Comparison of ENCODE assay signal across 7 cellular contexts in the genomic region with DNA sequence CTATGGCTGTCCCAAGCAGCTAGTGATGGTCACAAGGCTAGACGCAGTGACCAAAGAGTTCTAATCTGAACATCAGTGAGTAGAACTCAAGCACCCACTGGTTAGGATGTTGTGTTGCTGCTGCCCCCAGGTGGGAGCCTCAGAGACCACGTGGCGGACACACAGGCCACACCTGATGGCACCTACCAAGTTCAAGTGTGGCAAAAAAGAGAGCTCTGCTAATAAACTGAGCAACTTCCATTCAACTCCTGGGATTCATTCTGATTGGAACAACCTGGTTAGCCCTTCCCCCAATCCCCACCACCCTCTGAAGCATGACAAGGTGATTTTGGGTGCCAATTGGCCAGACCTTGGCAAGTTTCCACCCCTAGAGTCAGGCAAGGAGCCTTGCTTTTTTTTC. TPM values are rescaled to one million over a fixed set of nuclear protein-coding genes. Genes with fewer than 3 reads are reported as not detected.
DNase-seq lines count a peak whose midpoint lies in the region; ATAC-seq and TF ChIP-seq lines count a peak whose summit lies in the region.

No MANE protein-coding gene starts in this region.

- peaks cover 49% of the 10 kb centered on the region for H3K4me1 ChIP-seq in OCI-LY1 (ENCODE audit: insufficient read depth, low read length, severe bottlenecking)

- no peaks in the 10 kb centered on the region for H3K9me3 ChIP-seq in OCI-LY1 (ENCODE audit: low read length)

- H3K9me3 Mint-ChIP-seq in progenitor cell of endocrine pancreas (ENCODE audit: low read depth): no peaks in the 10 kb centered on the region

- DNase-seq in activated effector memory CD4-positive, alpha-beta T cell treated with anti-CD3 and anti-CD28 coated beads, Interleukin-2, amount 50 U/mL, for 16 hours: peak; percentile 72
- DNase-seq in progenitor cell of endocrine pancreas (ENCODE audit: low spot score, unreplicated experiment) (no peak), putamen (ENCODE audit: low spot score) (no peak)

- H3F3A ChIP-seq in OCI-LY1 (ENCODE audit: insufficient read depth, low read length): no peaks in the 10 kb centered on the region

- H3K27me3 Mint-ChIP-seq in progenitor cell of endocrine pancreas: peaks cover 10% of the 10 kb centered on the region

- H3K27me3 ChIP-seq in OCI-LY1 (ENCODE audit: insufficient read depth, low read length): no peaks in the 10 kb centered on the region

- ATAC-seq in HG03159 (IDR thresholded peaks at IDR 0.05; ENCODE audit: unreplicated experiment): no peak
- no peak for ATAC-seq in GM21526 (IDR thresholded peaks at IDR 0.05; ENCODE audit: low FRiP score, unreplicated experiment)

- H3K79me2 ChIP-seq in OCI-LY1 (ENCODE audit: insufficient read depth, low read length): peaks cover 2% of the 10 kb centered on the region; the same call in 1 of the 2 replicates

- TF ChIP-seq CTCF in GM12873 (IDR thresholded peaks at IDR 0.05; ENCODE audit: insufficient read depth, low read depth, low read length, missing control alignments) (peak; percentile 53), OCI-LY1 (IDR thresholded peaks at IDR 0.05; ENCODE audit: low read length) (peak; percentile 77), progenitor cell of endocrine pancreas (IDR thresholded peaks at IDR 0.05; ENCODE audit: unreplicated experiment) (peak; percentile 9)

- no peaks in the 10 kb centered on the region for H3K36me3 Mint-ChIP-seq in progenitor cell of endocrine pancreas (ENCODE audit: insufficient read depth)

- H4K20me1 ChIP-seq in OCI-LY1 (ENCODE audit: insufficient read depth, low read length): no peaks in the 10 kb centered on the region

- peak overlapping the region; percentile 93 for H3K4me3 Mint-ChIP-seq in progenitor cell of endocrine pancreas (ENCODE audit: low read depth)

- H2AFZ ChIP-seq in OCI-LY1 (ENCODE audit: low read length): no peak overlapping the region

- H3K27ac Mint-ChIP-seq in progenitor cell of endocrine pancreas: no peak overlapping the region

- peak overlapping the region; percentile 69; the same call in 1 of the 2 replicates for H3K9ac ChIP-seq in OCI-LY1 (ENCODE audit: low read length)

- H3K9me2 ChIP-seq in OCI-LY1 (ENCODE audit: low read depth, low read length): no peaks in the 10 kb centered on the region

- H3K27ac ChIP-seq in OCI-LY1 (ENCODE audit: low read depth, low read length, poor library complexity, severe bottlenecking): peak overlapping the region; percentile 58

- peaks cover 18% of the 10 kb centered on the region for H3K4me1 Mint-ChIP-seq in progenitor cell of endocrine pancreas (ENCODE audit: low read depth)

- peak overlapping the region; percentile 86 for H3K4me2 ChIP-seq in OCI-LY1 (ENCODE audit: low read length)

- H3K36me3 ChIP-seq in OCI-LY1 (ENCODE audit: insufficient read depth, low read length): no peaks in the 10 kb centered on the region

- H3K4me3 ChIP-seq in OCI-LY1 (ENCODE audit: low read depth, low read length, poor library complexity, severe bottlenecking): peak overlapping the region; percentile 68

RNA-seq across cellular contexts. Expression of a gene that starts 3.5 kb away (rescaled TPM):
- total RNA-seq in progenitor cell of endocrine pancreas: 71.8 and 74.7 TPM in 2 replicates

Comparison
In these comparisons a context has a peak if more than half of its experiments do, and no peak if none do; other contexts are left out.
1. CTCF ChIP-seq: peak in every context shown above with its lines; median percentile 77 in OCI-LY1; 53 in GM12873; 9 in progenitor cell of endocrine pancreas.